8 cellular contexts compared by ENCODE assay signal in the genomic region with DNA sequence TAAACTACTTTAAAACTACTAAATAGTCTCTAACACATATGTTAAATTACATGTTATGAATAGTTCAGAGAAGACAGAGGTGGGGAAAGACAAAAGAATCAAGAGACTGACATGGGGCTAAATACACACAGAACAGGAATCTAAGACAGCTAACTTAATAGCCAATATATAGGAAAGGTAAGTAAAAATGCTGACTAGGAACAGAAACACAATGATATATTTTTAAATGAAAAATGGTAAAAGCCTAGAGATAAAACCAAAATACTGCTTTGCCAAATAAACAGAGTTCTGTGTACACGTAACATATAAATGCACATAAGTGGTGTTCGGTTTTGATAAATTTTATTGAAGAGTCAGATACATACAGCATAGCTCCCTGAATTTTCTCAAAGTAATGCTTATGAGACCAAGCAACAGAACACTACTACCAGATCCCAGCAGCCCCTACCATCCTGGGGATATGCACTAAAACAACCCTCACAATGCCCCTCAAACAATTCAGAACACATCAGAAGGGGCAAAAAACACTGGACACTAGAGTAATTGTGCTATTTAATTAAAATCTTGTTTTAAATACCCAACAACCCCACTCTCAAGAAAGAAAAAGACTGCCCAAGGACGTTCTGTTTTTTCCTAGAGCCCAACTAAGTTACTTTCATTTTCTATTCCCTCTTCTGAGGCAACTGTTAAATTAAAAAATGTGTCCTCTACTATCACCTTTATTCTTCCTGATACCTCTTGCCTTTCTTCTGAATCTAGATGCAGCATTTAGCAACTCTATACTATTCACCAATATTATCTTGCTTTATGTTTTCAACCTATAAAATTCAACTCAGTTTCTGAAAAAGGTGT.
DNase-seq lines count a peak whose midpoint lies in the region; ATAC-seq and TF ChIP-seq lines count a peak whose summit lies in the region.

No MANE protein-coding gene starts in this region.

- peak in 1 of 2 donors; percentile 25 for ATAC-seq in right cardiac atrium
- no peak for ATAC-seq in GM21528 (IDR thresholded peaks at IDR 0.05; ENCODE audit: low FRiP score, unreplicated experiment)
- ATAC-seq in HG02885 (IDR thresholded peaks at IDR 0.05; ENCODE audit: poor library complexity, unreplicated experiment): no peak

- no peaks in the 10 kb centered on the region for H3K4me1 ChIP-seq in right cardiac atrium (ENCODE audit: control insufficient read depth, insufficient read depth, low read length)
- no peaks in the 10 kb centered on the region for H3K4me1 ChIP-seq in stomach smooth muscle (ENCODE audit: control insufficient read depth, insufficient read depth, low read length)

- H3K9me3 ChIP-seq in right cardiac atrium (ENCODE audit: control insufficient read depth, low read length) (no peaks in the 10 kb centered on the region), stomach smooth muscle (ENCODE audit: control insufficient read depth in 2 of 2, low read length in 2 of 2) (no peaks in the 10 kb centered on the region)

- H3K4me1 Mint-ChIP-seq in HFFc6 (ENCODE audit: low read depth): peaks cover 34% of the 10 kb centered on the region
- peaks cover 29% of the 10 kb centered on the region for H3K4me1 Mint-ChIP-seq in activated CD4-positive, alpha-beta memory T cell treated with anti-CD3 and anti-CD28 coated beads, Interleukin-2, amount 10 ng/mL, durations not matched to agents 7 days and 5 days

- DNase-seq in HFFc6 (no peak), right cardiac atrium (no peak), T-helper 9 cell (no peak), NCI-H187 treated with DMSO at 0.1 percent for 48 hours (lab: John Stamatoyannopoulos, UW) (no peak)
- no peak for DNase-seq in activated CD4-positive, alpha-beta memory T cell treated with anti-CD3 and anti-CD28 coated beads, Interleukin-2, amount 10 ng/mL, durations not matched to agents 7 days and 5 days

- H3K36me3 Mint-ChIP-seq in HFFc6 (ENCODE audit: low read depth): peaks cover 39% of the 10 kb centered on the region
- peaks cover 54% of the 10 kb centered on the region for H3K36me3 Mint-ChIP-seq in activated CD4-positive, alpha-beta memory T cell treated with anti-CD3 and anti-CD28 coated beads, Interleukin-2, amount 10 ng/mL, durations not matched to agents 7 days and 5 days (ENCODE audit: low read depth)

- peak overlapping the region; percentile 81 for H3K27ac Mint-ChIP-seq in HFFc6
- peak overlapping the region; percentile 85 for H3K27ac Mint-ChIP-seq in activated CD4-positive, alpha-beta memory T cell treated with anti-CD3 and anti-CD28 coated beads, Interleukin-2, amount 10 ng/mL, durations not matched to agents 7 days and 5 days

- CTCF ChIA-PET in activated CD4-positive, alpha-beta memory T cell treated with anti-CD3 and anti-CD28 coated beads, Interleukin-2, amount 10 ng/mL, durations not matched to agents 7 days and 5 days (lab: Charles Lee): interaction anchor here (0.6 to 0.9 kb wide), 2 partner anchors 133 to 417 kb away, joined by 3 read pairs; no protein-coding TSS in a partner anchor

- H3K36me3 ChIP-seq in stomach smooth muscle (ENCODE audit: control insufficient read depth in 2 of 2, insufficient read depth in 2 of 2, low read length in 2 of 2): peaks cover 0 to 3% of the 10 kb centered on the region in 2 donors

- H3K4me3 ChIP-seq in right cardiac atrium (ENCODE audit: low read length) (peak overlapping the region; percentile 54), stomach smooth muscle (ENCODE audit: low read length in 2 of 2) (peak overlapping the region; percentile 25 to 63)

- no peak for TF ChIP-seq CTCF in HFFc6 (IDR thresholded peaks at IDR 0.05)

- H3K27me3 ChIP-seq in right cardiac atrium (ENCODE audit: control insufficient read depth, insufficient read depth): no peaks in the 10 kb centered on the region
- no peaks in the 10 kb centered on the region for H3K27me3 ChIP-seq in stomach smooth muscle (ENCODE audit: control insufficient read depth in 1 of 2, insufficient read depth in 2 of 2, low read length in 2 of 2)

- no peaks in the 10 kb centered on the region for H3K27me3 Mint-ChIP-seq in HFFc6 (ENCODE audit: insufficient read depth)
- H3K27me3 Mint-ChIP-seq in activated CD4-positive, alpha-beta memory T cell treated with anti-CD3 and anti-CD28 coated beads, Interleukin-2, amount 10 ng/mL, durations not matched to agents 7 days and 5 days: no peaks in the 10 kb centered on the region

- 52% methylated on average over 3 of the region's 3 CpGs for WGBS in right cardiac atrium

- POLR2A ChIA-PET in activated CD4-positive, alpha-beta memory T cell treated with anti-CD3 and anti-CD28 coated beads, Interleukin-2, amount 10 ng/mL, durations not matched to agents 7 days and 5 days (lab: Charles Lee): interaction anchor here (0.7 to 1.3 kb wide), 5 partner anchors 15 to 148 kb away, joined by 3 to 4 read pairs (median 3); no protein-coding TSS in a partner anchor

- H3K9ac ChIP-seq in stomach smooth muscle (ENCODE audit: low read length in 2 of 2): peak overlapping the region; percentile 12 to 30

- H3K27ac ChIP-seq in right cardiac atrium (ENCODE audit: low read length) (peak overlapping the region; percentile 72), stomach smooth muscle (ENCODE audit: low read length) (no peak overlapping the region)

- peak overlapping the region; percentile 87 for H3K4me3 Mint-ChIP-seq in HFFc6
- peak overlapping the region; percentile 61 for H3K4me3 Mint-ChIP-seq in activated CD4-positive, alpha-beta memory T cell treated with anti-CD3 and anti-CD28 coated beads, Interleukin-2, amount 10 ng/mL, durations not matched to agents 7 days and 5 days

- intact Hi-C loops in right cardiac atrium (cut with DNase I): no loop called here

- H3K9me3 Mint-ChIP-seq in HFFc6: peaks cover 2% of the 10 kb centered on the region; the same call in 1 of the 2 replicates
- peaks cover 2% of the 10 kb centered on the region for H3K9me3 Mint-ChIP-seq in activated CD4-positive, alpha-beta memory T cell treated with anti-CD3 and anti-CD28 coated beads, Interleukin-2, amount 10 ng/mL, durations not matched to agents 7 days and 5 days
